ENCODE assay signal across 8 cellular contexts in genomic region chr12:13100610-13100881, GRCh38.
A peak's percentile ranks its signal among the peaks of the same experiment; 100 is the strongest.
DNase-seq lines count a peak whose midpoint lies in the region; ATAC-seq and TF ChIP-seq lines count a peak whose summit lies in the region.

No MANE protein-coding gene starts in this region.

- no peaks in the 10 kb centered on the region for H3K79me2 ChIP-seq in ACC112 (ENCODE audit: control insufficient read depth, insufficient read depth, low read length, unreplicated experiment)

- H3K4me3 ChIP-seq in ACC112 (ENCODE audit: low read depth, low read length) (peak overlapping the region; percentile 55), HUES48 (ENCODE audit: low read depth, low read length) (peak overlapping the region; percentile 67), muscle layer of duodenum (ENCODE audit: low read depth in 1 of 2, low read length in 2 of 2) (peak overlapping the region in 1 of 2 donors; percentile 52)

- H3K27me3 ChIP-seq in ACC112 (ENCODE audit: insufficient read depth, low read length) (no peaks in the 10 kb centered on the region), HUES48 (ENCODE audit: control insufficient read depth, insufficient read depth, low read length) (no peaks in the 10 kb centered on the region; the same call in 1 of the 2 replicates), muscle layer of duodenum (ENCODE audit: low read depth, low read length) (no peaks in the 10 kb centered on the region)

- TF ChIP-seq POLR2A in GM18505 (IDR thresholded peaks at IDR 0.05; ENCODE audit: borderline replicate concordance, extremely low read depth, insufficient read depth, insufficient read length), result no peak

- peak overlapping the region; percentile 75 for H3K9ac ChIP-seq in HUES48 (ENCODE audit: low read depth, low read length)

- no peak overlapping the region for H2AFZ ChIP-seq in ACC112 (ENCODE audit: low read length, unreplicated experiment)

- no peak for ATAC-seq in GM21529 (IDR thresholded peaks at IDR 0.05; ENCODE audit: unreplicated experiment)
- ATAC-seq in GM18505 (IDR thresholded peaks at IDR 0.05; ENCODE audit: unreplicated experiment), result no peak

- H3K9me3 ChIP-seq in HUES48 (ENCODE audit: control insufficient read depth, insufficient read depth, low read length) (no peaks in the 10 kb centered on the region), muscle layer of duodenum (ENCODE audit: control insufficient read depth in 1 of 2, low read length in 2 of 2) (no peaks in the 10 kb centered on the region)

- H3K4me1 ChIP-seq in ACC112 (ENCODE audit: control insufficient read depth, insufficient read depth, low read length, unreplicated experiment), result peaks cover 49% of the 10 kb centered on the region
- peaks cover 34% of the 10 kb centered on the region for H3K4me1 ChIP-seq in HUES48 (ENCODE audit: control insufficient read depth, insufficient read depth, low read length)
- H3K4me1 ChIP-seq in muscle layer of duodenum (ENCODE audit: control insufficient read depth in 1 of 2, insufficient read depth in 2 of 2, low read length in 2 of 2), result peaks cover 0 to 23% of the 10 kb centered on the region in 2 donors

- DNase-seq in caudate nucleus (lab: John Stamatoyannopoulos, UW) (no peak), GM19240 (ENCODE audit: insufficient read length, low spot score) (no peak), NCI-H526 treated with DMSO at 0.1 percent for 48 hours (lab: John Stamatoyannopoulos, UW) (no peak)

- H3K36me3 ChIP-seq in ACC112 (ENCODE audit: insufficient read depth, low read length) (no peaks in the 10 kb centered on the region), HUES48 (ENCODE audit: control insufficient read depth, insufficient read depth, low read length) (no peaks in the 10 kb centered on the region), muscle layer of duodenum (ENCODE audit: control insufficient read depth in 1 of 2, insufficient read depth in 2 of 2, low read length in 2 of 2) (peaks cover 0 to 17% of the 10 kb centered on the region in 2 donors)

- H3K27ac ChIP-seq in ACC112 (ENCODE audit: low read depth, low read length) (peak overlapping the region; percentile 97), HUES48 (ENCODE audit: low read depth, low read length) (peak overlapping the region; percentile 86), caudate nucleus (ENCODE audit: low read depth, low read length) (peak overlapping the region; percentile 91), muscle layer of duodenum (ENCODE audit: low read length) (peak overlapping the region; percentile 93)
